19 cellular contexts compared by ENCODE assay signal in the genomic region with DNA sequence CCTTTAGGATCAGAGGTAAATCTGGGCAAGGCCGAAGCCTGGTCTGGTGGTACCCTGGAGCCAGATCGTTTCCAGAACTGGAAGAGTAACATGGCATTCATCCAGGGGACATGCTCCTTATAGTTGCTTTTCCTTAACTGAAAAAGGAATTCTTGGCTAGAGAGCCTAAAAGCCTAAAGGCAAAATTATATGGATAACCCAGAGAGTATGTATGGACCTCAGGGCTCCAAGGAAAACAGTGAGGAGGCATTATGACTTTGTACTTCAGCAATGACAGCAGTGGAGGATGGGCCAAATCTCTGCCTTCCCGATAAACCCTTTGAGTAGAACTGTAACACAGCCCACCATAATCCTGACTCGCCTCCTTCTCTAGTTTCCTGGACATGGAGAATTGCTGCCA. TPM values are rescaled to one million over a fixed set of nuclear protein-coding genes. Genes with fewer than 3 reads are reported as not detected.
DNase-seq lines count a peak whose midpoint lies in the region; ATAC-seq and TF ChIP-seq lines count a peak whose summit lies in the region.
"Had no signal": no experiment of that assay in that cellular context is flagged by ENCODE, and none has a peak within 500 bp of the region (broad histone marks: within the 10 kb centered on the region; RNA-seq: fewer than 3 reads in every experiment).

No MANE protein-coding gene starts in this region.

- no peak overlapping the region for H2AFZ ChIP-seq in OCI-LY7 (ENCODE audit: low read length)

- ATAC-seq in left lung, result no peak
- ATAC-seq: naive thymus-derived CD8-positive, alpha-beta T cell had no signal

- CTCF ChIA-PET in CD8-positive, alpha-beta memory T cell (lab: Charles Lee), result interaction anchor here (2.5 kb wide), 1 partner anchor 9 kb away, joined by 11 read pairs; no protein-coding TSS in a partner anchor
- CTCF ChIA-PET in OCI-LY7 (lab: Charles Lee; ENCODE audit: unreplicated experiment), result no interaction called here

- no peak overlapping the region for H3K4me2 ChIP-seq in OCI-LY7 (ENCODE audit: low read length)

- no peaks in the 10 kb centered on the region for H3K27me3 ChIP-seq in left lung
- H3K27me3 ChIP-seq in CD8-positive, alpha-beta memory T cell (ENCODE audit: insufficient read depth, low read length, poor library complexity, severe bottlenecking), result no peaks in the 10 kb centered on the region
- H3K27me3 ChIP-seq in BE2C, result no peaks in the 10 kb centered on the region
- H3K27me3 ChIP-seq: thyroid gland had no signal

- no peaks in the 10 kb centered on the region for H3K9me3 ChIP-seq in left lung
- H3K9me3 ChIP-seq in CD8-positive, alpha-beta memory T cell (ENCODE audit: low read length), result no peaks in the 10 kb centered on the region
- H3K9me3 ChIP-seq in OCI-LY7 (ENCODE audit: low read length), result no peaks in the 10 kb centered on the region
- H3K9me3 ChIP-seq in BE2C, result no peaks in the 10 kb centered on the region
- H3K9me3 ChIP-seq: thyroid gland had no signal

- no peaks in the 10 kb centered on the region for H3K9me2 ChIP-seq in OCI-LY7 (ENCODE audit: insufficient read depth, low read length)

- H3K4me3 Mint-ChIP-seq in CD8-positive, alpha-beta memory T cell, result no peak overlapping the region
- H3K4me3 Mint-ChIP-seq: central memory CD8-positive, alpha-beta T cell; endodermal cell; naive thymus-derived CD8-positive, alpha-beta T cell had no signal

- no peaks in the 10 kb centered on the region for H3K79me2 ChIP-seq in OCI-LY7 (ENCODE audit: insufficient read depth, low read depth, low read length)

- peaks cover 0 to 1% (median 0%) of the 10 kb centered on the region in 3 donors for H3K36me3 Mint-ChIP-seq in CD8-positive, alpha-beta memory T cell
- H3K36me3 Mint-ChIP-seq: naive thymus-derived CD8-positive, alpha-beta T cell had no signal

- no peaks in the 10 kb centered on the region for H3K9me3 Mint-ChIP-seq in CD8-positive, alpha-beta memory T cell
- H3K9me3 Mint-ChIP-seq: central memory CD8-positive, alpha-beta T cell; endodermal cell; naive thymus-derived CD8-positive, alpha-beta T cell had no signal

- H3K27me3 Mint-ChIP-seq in CD8-positive, alpha-beta memory T cell, result no peaks in the 10 kb centered on the region
- H3K27me3 Mint-ChIP-seq: central memory CD8-positive, alpha-beta T cell; naive thymus-derived CD8-positive, alpha-beta T cell had no signal

- H3K4me3 ChIP-seq in left lung (no peak overlapping the region), skin epidermis (no peak overlapping the region), OCI-LY7 (ENCODE audit: low read depth, low read length, poor library complexity, severe bottlenecking) (no peak overlapping the region), BE2C (ENCODE audit: low read depth, low read length) (no peak overlapping the region)
- H3K4me3 ChIP-seq in CD8-positive, alpha-beta memory T cell (ENCODE audit: low read length), result no peak overlapping the region
- H3K4me3 ChIP-seq: lung, thyroid gland had no signal

- H3K27ac ChIP-seq in left lung, result peak overlapping the region; percentile 43 to 71
- H3K27ac ChIP-seq in skin epidermis, result peak overlapping the region in 16 of 21 experiments; percentile 8 to 81 (median 56)
- no peak overlapping the region for H3K27ac ChIP-seq in CD8-positive, alpha-beta memory T cell (ENCODE audit: low read depth, low read length)
- no peak overlapping the region for H3K27ac ChIP-seq in OCI-LY7 (ENCODE audit: low read depth, low read length, poor library complexity, severe bottlenecking)

- BruUV-seq in OCI-LY7 (replicated peaks; lab: Mats Ljungman, UMichigan), result no TSS peak

- DNase-seq in EL, result peak; percentile 36
- peak; percentile 51 for DNase-seq in RPMI7951 (ENCODE audit: low read depth)
- no peak for DNase-seq in left lung
- DNase-seq in CD8-positive, alpha-beta memory T cell, result no peak
- no peak for DNase-seq in OCI-LY7 (ENCODE audit: low spot score)
- DNase-seq in BE2C, result no peak
- DNase-seq: activated CD4-positive, alpha-beta T cell treated with anti-CD3 and anti-CD28 coated beads, Interleukin-2, amount 50 U/mL, for 1 hour; C1 segment of cervical spinal cord; DMS53; endodermal cell; foreskin melanocyte; naive thymus-derived CD8-positive, alpha-beta T cell; NCI-H2081; NCI-H510A treated with DMSO at 0.1 percent for 48 hours; stimulated activated CD4-positive, alpha-beta T cell treated with anti-CD3 and anti-CD28 coated beads, Interleukin-2, amount 100 ng/mL, for 24 hours; thyroid gland had no signal

- POLR2A ChIA-PET in CD8-positive, alpha-beta memory T cell (lab: Charles Lee), result no interaction called here
- POLR2A ChIA-PET in OCI-LY7 (lab: Charles Lee), result interaction anchor here (0.5 kb wide), 1 partner anchor 1897 kb away, joined by 4 read pairs; no protein-coding TSS in a partner anchor

- H3K4me1 ChIP-seq in left lung (peaks cover 46 to 83% of the 10 kb centered on the region in 2 donors), OCI-LY7 (ENCODE audit: insufficient read depth, low read length, poor library complexity, severe bottlenecking) (peaks cover 32% of the 10 kb centered on the region), BE2C (peaks cover 2% of the 10 kb centered on the region; the same call in 1 of the 2 replicates)
- peaks cover 24% of the 10 kb centered on the region for H3K4me1 ChIP-seq in CD8-positive, alpha-beta memory T cell (ENCODE audit: insufficient read depth, low read length)

- peaks cover 33 to 59% (median 51%) of the 10 kb centered on the region in 3 donors for H3K4me1 Mint-ChIP-seq in CD8-positive, alpha-beta memory T cell

- H3K27ac Mint-ChIP-seq in CD8-positive, alpha-beta memory T cell, result peak overlapping the region in 1 of 8 donors; percentile 15
- H3K27ac Mint-ChIP-seq: endodermal cell; naive thymus-derived CD8-positive, alpha-beta T cell had no signal

- TF ChIP-seq CTCF in left lung (IDR thresholded peaks at IDR 0.05), result no peak
- TF ChIP-seq CTCF in OCI-LY7 (conservative IDR thresholded peaks at IDR 0.05; ENCODE audit: low read length), result no peak
- no peak for TF ChIP-seq CTCF in BE2C (IDR thresholded peaks at IDR 0.05; ENCODE audit: low read depth, low read length)

- intact Hi-C loops in left lung (cut with DNase I), result no loop called here
- intact Hi-C loops in OCI-LY7 (cut with micrococcal nuclease; ENCODE audit: unreplicated experiment), result no loop called here

- H3K36me3 ChIP-seq in left lung (no peaks in the 10 kb centered on the region), OCI-LY7 (ENCODE audit: insufficient read depth, low read length) (no peaks in the 10 kb centered on the region), BE2C (no peaks in the 10 kb centered on the region)
- no peaks in the 10 kb centered on the region for H3K36me3 ChIP-seq in CD8-positive, alpha-beta memory T cell (ENCODE audit: insufficient read depth, low read length)
- H3K36me3 ChIP-seq: thyroid gland had no signal

- no peaks in the 10 kb centered on the region for H4K20me1 ChIP-seq in OCI-LY7 (ENCODE audit: insufficient read depth, low read length)

RNA-seq across cellular contexts. Expression of a gene that starts 29.3 kb away (rescaled TPM):
- 37.1 and 47.5 TPM in 2 replicates for total RNA-seq in RPMI7951 (2014; rRNA removed; shearing (Covaris generic))
- 10 to 100 TPM; 46.0 to 46.1 TPM for total RNA-seq in left lung
- total RNA-seq in CD8-positive, alpha-beta memory T cell, result 1 to 10 TPM; 6.5 to 7.2 TPM
- polyA plus RNA-seq in CD8-positive, alpha-beta memory T cell, result 5.8 TPM
- total RNA-seq in OCI-LY7 (2014; rRNA removed; shearing (Covaris generic)), result 4.8 and 5.9 TPM in 2 replicates
- 7.5 TPM in 2 replicates for total RNA-seq in OCI-LY7 (2022)
- polyA plus RNA-seq in BE2C (2012; ENCODE audit: insufficient read depth, insufficient read length, low read depth), result 1.3 TPM

Comparison
In these comparisons a context has a peak if more than half of its experiments do, and no peak if none do; other contexts are left out.
1. DNase-seq: peak in EL (single experiment) and RPMI7951 (single experiment); none in left lung (0 of 2), CD8-positive, alpha-beta memory T cell (0 of 5), OCI-LY7 (single experiment) and BE2C (single experiment).
2. H3K27ac ChIP-seq: peak in left lung (2 of 2) and skin epidermis (16 of 21); none in CD8-positive, alpha-beta memory T cell (single experiment) and OCI-LY7 (single experiment).